Comparison of ENCODE assay signal across 8 cellular contexts in the genomic region with DNA sequence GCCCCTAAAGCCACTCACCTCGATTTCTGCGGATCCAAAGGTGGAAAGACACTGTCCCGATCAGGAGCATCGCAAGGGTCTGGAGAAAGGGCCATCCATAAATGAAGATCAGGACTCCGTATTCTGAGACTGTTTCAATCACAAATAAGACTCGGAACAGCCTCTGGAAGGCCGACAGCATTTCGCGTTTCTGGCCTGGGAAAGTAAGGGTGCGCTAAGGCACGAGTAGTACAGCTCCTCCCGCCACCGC. TPM values are rescaled to one million over a fixed set of nuclear protein-coding genes. Genes with fewer than 3 reads are reported as not detected.
DNase-seq lines count a peak whose midpoint lies in the region; ATAC-seq and TF ChIP-seq lines count a peak whose summit lies in the region.

No MANE protein-coding gene starts in this region.

- peak overlapping the region; percentile 79 for H3K4me3 ChIP-seq in Jurkat, Clone E6-1 (ENCODE audit: low read length)
- peak overlapping the region; percentile 90 for H3K4me3 ChIP-seq in coronary artery

- peaks cover 30 to 48% (median 41%) of the 10 kb centered on the region in 5 donors for H3K27me3 Mint-ChIP-seq in naive thymus-derived CD8-positive, alpha-beta T cell

- ATAC-seq in GM18861 (IDR thresholded peaks at IDR 0.05; ENCODE audit: unreplicated experiment), result peak; percentile 5
- peak; percentile 34 to 54 for ATAC-seq in naive thymus-derived CD8-positive, alpha-beta T cell
- no peak for ATAC-seq in HG03469 (IDR thresholded peaks at IDR 0.05; ENCODE audit: unreplicated experiment)

- no peak for TF ChIP-seq CTCF in coronary artery (IDR thresholded peaks at IDR 0.05)

- peaks cover 0 to 6% (median 0%) of the 10 kb centered on the region in 9 donors for H3K9me3 Mint-ChIP-seq in naive thymus-derived CD8-positive, alpha-beta T cell

- H3K27ac Mint-ChIP-seq in naive thymus-derived CD8-positive, alpha-beta T cell, result peak overlapping the region in 5 of 10 donors; percentile 37 to 92 (median 53)

- peaks cover 7 to 21% (median 14%) of the 10 kb centered on the region in 4 donors for H3K4me1 Mint-ChIP-seq in naive thymus-derived CD8-positive, alpha-beta T cell

- peak overlapping the region; percentile 90 to 99 (median 94) for H3K4me3 Mint-ChIP-seq in naive thymus-derived CD8-positive, alpha-beta T cell

- H3K36me3 Mint-ChIP-seq in naive thymus-derived CD8-positive, alpha-beta T cell, result no peaks in the 10 kb centered on the region

- peak overlapping the region; percentile 28 to 74 for H3K27ac ChIP-seq in coronary artery

- POLR2A ChIA-PET in naive thymus-derived CD8-positive, alpha-beta T cell (lab: Charles Lee), result no interaction called here

- DNase-seq in Jurkat, Clone E6-1 (ENCODE audit: low read depth, low spot score), result no peak
- DNase-seq in coronary artery (ENCODE audit: low spot score), result no peak
- DNase-seq in naive thymus-derived CD8-positive, alpha-beta T cell, result no peak
- no peak for DNase-seq in foreskin melanocyte
- no peak for DNase-seq in NAMALWA (ENCODE audit: low spot score)
- no peak for DNase-seq in cortex of kidney (lab: John Stamatoyannopoulos, UW)

RNA-seq across cellular contexts. Expression of a gene that starts 44.6 kb away (rescaled TPM):
- polyA plus RNA-seq in Jurkat, Clone E6-1 (2012; ENCODE audit: insufficient read depth, insufficient read length), result not detected
- total RNA-seq in naive thymus-derived CD8-positive, alpha-beta T cell, result not detected
- not detected for polyA plus RNA-seq in naive thymus-derived CD8-positive, alpha-beta T cell

RNA-seq across cellular contexts. Expression of a gene that starts 46.5 kb away (rescaled TPM):
- 2.0 TPM for polyA plus RNA-seq in Jurkat, Clone E6-1 (2012; ENCODE audit: insufficient read depth, insufficient read length)
- total RNA-seq in naive thymus-derived CD8-positive, alpha-beta T cell, result under 1 TPM; 0.68 to 0.69 TPM
- 1 to 10 TPM in 2 of 3 donors, under 1 TPM in 1; 0.84 to 2.7 (median 1.9) TPM for polyA plus RNA-seq in naive thymus-derived CD8-positive, alpha-beta T cell

RNA-seq across cellular contexts. Expression of a gene that starts 53.0 kb away (rescaled TPM):
- 0.87 TPM for polyA plus RNA-seq in Jurkat, Clone E6-1 (2012; ENCODE audit: insufficient read depth, insufficient read length)
- not detected for total RNA-seq in naive thymus-derived CD8-positive, alpha-beta T cell
- polyA plus RNA-seq in naive thymus-derived CD8-positive, alpha-beta T cell, result not detected
